Comparison of ENCODE assay signal across 20 cellular contexts in the genomic region with DNA sequence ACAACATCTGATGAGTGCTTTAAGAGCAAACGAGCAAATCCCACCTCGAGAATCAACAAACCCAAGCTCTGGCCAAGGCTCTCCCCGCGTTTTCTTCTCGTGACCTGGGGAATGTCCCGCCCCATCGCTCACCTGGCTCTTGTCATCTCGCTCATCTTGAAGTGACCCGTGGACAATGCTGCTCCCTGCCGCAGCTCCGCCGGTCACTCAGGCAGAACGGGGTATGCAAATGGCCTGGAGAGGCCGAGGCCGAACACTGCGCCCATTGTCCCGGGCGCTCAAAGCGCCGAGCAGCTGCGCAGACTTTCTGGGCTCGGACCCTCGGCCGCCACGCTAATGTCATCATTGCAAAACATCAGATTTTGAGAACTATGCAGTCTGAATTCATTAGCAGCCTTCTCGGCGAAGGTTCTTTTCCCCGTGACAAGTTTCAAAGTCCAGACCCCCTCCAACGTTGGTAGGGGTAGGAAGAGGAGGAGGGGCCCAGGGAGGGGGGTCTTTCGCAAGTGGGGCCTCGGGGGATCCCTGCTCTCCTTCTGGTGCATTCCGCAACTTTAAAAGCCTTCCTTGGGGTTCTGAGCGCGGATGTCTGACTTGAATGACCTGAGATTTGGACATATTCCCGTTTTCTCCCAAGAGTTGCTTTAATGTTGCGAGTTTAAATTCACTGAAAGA. TPM values are rescaled to one million over a fixed set of nuclear protein-coding genes. Genes with fewer than 3 reads are reported as not detected.
DNase-seq lines count a peak whose midpoint lies in the region; ATAC-seq, FAIRE-seq and TF ChIP-seq lines count a peak whose summit lies in the region.
"Had no signal": no experiment of that assay in that cellular context is flagged by ENCODE, and none has a peak within 500 bp of the region (broad histone marks: within the 10 kb centered on the region; RNA-seq: fewer than 3 reads in every experiment).

No MANE protein-coding gene starts in this region.

- WGBS in mesendoderm (ENCODE audit: extremely low coverage, insufficient coverage, low lambda C conversion rate) = no CpG with 5 or more reads among the region's 36 CpGs
- WGBS in mammary epithelial cell (ENCODE audit: low coverage, missing lambda C conversion rate) = 8% methylated on average over 27 of the region's 36 CpGs

- dilution Hi-C loops in mammary epithelial cell (cut with HindIII; ENCODE audit: low sequenced_read_pairs) = no loop called here

- H4K20me1 ChIP-seq in mammary epithelial cell (ENCODE audit: insufficient read depth, low read length) = no peaks in the 10 kb centered on the region
- H4K20me1 ChIP-seq: BLaER1 had no signal

- H4K5ac ChIP-seq in mesendoderm (ENCODE audit: low read length) = no peak overlapping the region

- H2BK5ac ChIP-seq in mesendoderm (ENCODE audit: low read length) = no peak overlapping the region

- no peaks in the 10 kb centered on the region for H3K79me1 ChIP-seq in mesendoderm (ENCODE audit: low read length)

- H3K9me3 ChIP-seq in mammary epithelial cell (replicated peaks; ENCODE audit: insufficient read depth, low read length) = peaks cover 4% of the 10 kb centered on the region
- H3K9me3 ChIP-seq: adrenal gland, gastroesophageal sphincter, uterus had no signal

- FAIRE-seq in frontal cortex (lab: Jason Lieb, UNC) = no peak

- no peak overlapping the region for H3K18ac ChIP-seq in mesendoderm (ENCODE audit: low read length)

- intact Hi-C loops in mammary epithelial cell (cut with micrococcal nuclease) = no loop called here

- BruUV-seq in mammary epithelial cell (replicated peaks; lab: Mats Ljungman, UMichigan) = no TSS peak

- H2AFZ ChIP-seq in mammary epithelial cell (ENCODE audit: low read depth, low read length) = no peak overlapping the region

- H3K4me1 ChIP-seq in mesendoderm (ENCODE audit: control insufficient read depth, low read depth, low read length) (peaks cover 2% of the 10 kb centered on the region), mammary epithelial cell (ENCODE audit: insufficient read depth, low read length) (no peaks in the 10 kb centered on the region)
- H3K4me1 ChIP-seq: adrenal gland, BLaER1, uterus had no signal

- H3K36me3 ChIP-seq in mesendoderm (ENCODE audit: control insufficient read depth, insufficient read depth, low read length) (no peaks in the 10 kb centered on the region), mammary epithelial cell (ENCODE audit: insufficient read depth, low read length) (no peaks in the 10 kb centered on the region)
- H3K36me3 ChIP-seq: adrenal gland, BLaER1, gastroesophageal sphincter, uterus had no signal

- H3K9ac ChIP-seq in mesendoderm (ENCODE audit: low read length) (no peak overlapping the region), mammary epithelial cell (ENCODE audit: insufficient read depth, low read length) (no peak overlapping the region)
- H3K9ac ChIP-seq: BLaER1 had no signal

- H3K4me2 ChIP-seq in mesendoderm (ENCODE audit: low read length) (no peak overlapping the region), mammary epithelial cell (ENCODE audit: insufficient read depth, low read depth, low read length) (no peak overlapping the region)
- H3K4me2 ChIP-seq: BLaER1 had no signal

- H3K27ac ChIP-seq in mesendoderm (ENCODE audit: low read depth, low read length) (no peak overlapping the region), substantia nigra (ENCODE audit: low read depth, low read length, poor library complexity, severe bottlenecking) (no peak overlapping the region), mammary epithelial cell (ENCODE audit: insufficient read depth, low read depth, low read length) (no peak overlapping the region)
- H3K27ac ChIP-seq: adrenal gland, BLaER1, gastroesophageal sphincter, uterus had no signal

- no peaks in the 10 kb centered on the region for H3K79me2 ChIP-seq in mesendoderm (ENCODE audit: control insufficient read depth, insufficient read depth, low read length)
- H3K79me2 ChIP-seq in mammary epithelial cell (ENCODE audit: insufficient read depth, low read length) = no peaks in the 10 kb centered on the region

- CTCF ChIA-PET in mammary epithelial cell (lab: Charles Lee; ENCODE audit: low non-redundant PET) = no interaction called here

- in situ Hi-C loops in mammary epithelial cell (cut with MboI; ENCODE audit: low sequenced_read_pairs in 2 of 2) = no loop called here

- peak; percentile 26 for DNase-seq in NCI-H187 treated with DMSO at 0.1 percent for 48 hours (lab: John Stamatoyannopoulos, UW)
- peak; percentile 65 to 73 for DNase-seq in frontal cortex (ENCODE audit: low spot score in 2 of 2)
- peak; percentile 30 for DNase-seq in mesendoderm
- peak in 36 of 49 donors; percentile 6 to 76 (median 42) for DNase-seq in substantia nigra (lab: John Stamatoyannopoulos, UW)
- DNase-seq in mammary epithelial cell = no peak
- no peak for DNase-seq in OCI-M1 (lab: John Stamatoyannopoulos, UW)
- DNase-seq: activated CD4-positive, alpha-beta T cell treated with anti-CD3 and anti-CD28 coated beads, Interleukin-2, amount 50 U/mL, for 48 hours; activated T-cell treated with anti-CD3 and anti-CD28 coated beads, Interleukin-2, amount 50 U/mL, for 72 hours; adrenal gland; cerebellar nuclear complex; left ventricle myocardium superior; naive thymus-derived CD8-positive, alpha-beta T cell; NCI-H345; stimulated activated naive CD4-positive, alpha-beta T cell treated with Interleukin-2 at 50 U/mL for 16 hours; uterus had no signal

- H3K56ac ChIP-seq in mesendoderm (ENCODE audit: low read length) = no peak overlapping the region

- no peak overlapping the region for H2BK120ac ChIP-seq in mesendoderm (ENCODE audit: low read depth, low read length)

- H3K27me3 ChIP-seq in mesendoderm (ENCODE audit: insufficient read depth, low read length, poor library complexity) (peaks cover 55% of the 10 kb centered on the region), mammary epithelial cell (ENCODE audit: insufficient read depth, low read length) (peaks cover 9% of the 10 kb centered on the region)

- no peak overlapping the region for H2AK5ac ChIP-seq in mesendoderm (ENCODE audit: low read length)

- H3K23ac ChIP-seq in mesendoderm (ENCODE audit: low read length) = no peak overlapping the region

- H3K4me3 ChIP-seq in mesendoderm (ENCODE audit: low read length) (no peak overlapping the region), mammary epithelial cell (replicated peaks in 1 of 3; ENCODE audit: insufficient read depth in 1 of 3, low read depth in 2 of 3, low read length in 3 of 3) (no peak overlapping the region)
- H3K4me3 ChIP-seq: adrenal gland, BLaER1, gastroesophageal sphincter, uterus had no signal

- TF ChIP-seq CTCF in mammary epithelial cell (conservative IDR thresholded peaks at IDR 0.05 in 1 of 2, IDR thresholded peaks at IDR 0.05 in 1 of 2; ENCODE audit: extremely low read depth in 1 of 2, insufficient read depth in 1 of 2, low read depth in 1 of 2, low read length in 2 of 2) = no peak

- no peak overlapping the region for H2BK15ac ChIP-seq in mesendoderm (replicated peaks; ENCODE audit: low read depth)

- no peak overlapping the region for H3K4ac ChIP-seq in mesendoderm (ENCODE audit: low read depth, low read length)

- no peak for ATAC-seq in HG03460 (IDR thresholded peaks at IDR 0.05; ENCODE audit: unreplicated experiment)
- ATAC-seq: activated T-cell treated with anti-CD3 and anti-CD28 coated beads, Interleukin-2, amount 50 U/mL, for 72 hours; gastroesophageal sphincter; left ventricle myocardium superior; naive thymus-derived CD8-positive, alpha-beta T cell; SK-N-SH treated with all-trans-retinoic acid at 6 μM for 48 hours had no signal

- no peak overlapping the region for H4K8ac ChIP-seq in mesendoderm (ENCODE audit: low read depth, low read length)

RNA-seq across cellular contexts. Expression of gene SOX1, which starts 39.7 kb away (rescaled TPM):
- total RNA-seq in frontal cortex = 4.5 TPM
- 0.03 TPM for polyA plus RNA-seq in mesendoderm (2013, experiment 1 of 2)
- polyA plus RNA-seq in mesendoderm (2013, experiment 2 of 2) = 0.01 TPM
- total RNA-seq in mammary epithelial cell = not detected
- not detected for polyA plus RNA-seq in mammary epithelial cell
- polyA minus RNA-seq in mammary epithelial cell = not detected
- total RNA-seq: adrenal gland; left ventricle myocardium superior; naive thymus-derived CD8-positive, alpha-beta T cell; skeletal muscle tissue; uterus had no signal
- polyA plus RNA-seq: adrenal gland; naive thymus-derived CD8-positive, alpha-beta T cell had no signal

Comparison
In these comparisons a context has a peak if more than half of its experiments do, and no peak if none do; other contexts are left out.
1. DNase-seq: peak in NCI-H187 treated with DMSO at 0.1 percent for 48 hours (single experiment), frontal cortex (2 of 2), mesendoderm (single experiment) and substantia nigra (36 of 49); none in mammary epithelial cell (single experiment) and OCI-M1 (single experiment).